18 cellular contexts compared by ENCODE assay signal in the genomic region with DNA sequence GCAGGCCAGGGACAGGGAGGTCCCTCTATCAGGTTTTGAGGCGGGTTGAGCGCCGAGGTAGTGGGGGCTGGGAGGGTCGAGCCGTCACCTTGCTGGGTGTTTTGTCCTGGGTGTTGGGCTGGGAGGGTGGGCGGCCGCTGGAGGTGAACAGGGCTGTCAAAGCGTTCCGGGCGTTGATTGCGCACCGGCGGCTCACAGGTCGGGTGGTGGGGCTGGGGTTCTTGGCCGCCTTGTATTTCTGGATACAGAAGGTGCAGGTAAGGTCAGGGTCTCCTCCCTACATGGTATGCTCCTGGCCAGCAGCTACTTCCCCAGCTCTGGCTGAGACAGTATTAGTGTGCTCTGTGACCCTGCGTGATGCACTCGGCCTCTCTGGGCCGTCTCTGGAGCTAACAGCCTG. TPM values are rescaled to one million over a fixed set of nuclear protein-coding genes. Genes with fewer than 3 reads are reported as not detected.
DNase-seq lines count a peak whose midpoint lies in the region; ATAC-seq, FAIRE-seq and TF ChIP-seq lines count a peak whose summit lies in the region.
"Had no signal": no experiment of that assay in that cellular context is flagged by ENCODE, and none has a peak within 500 bp of the region (broad histone marks: within the 10 kb centered on the region; RNA-seq: fewer than 3 reads in every experiment).

No MANE protein-coding gene starts in this region.

- POLR2A ChIA-PET in OCI-LY7 (lab: Charles Lee) = no interaction called here
- POLR2A ChIA-PET in H1 (lab: Charles Lee; ENCODE audit: partially characterized antibody) = interaction anchor here (0.6 to 1.4 kb wide), 5 partner anchors 9 to 56 kb away, joined by 3 to 5 read pairs (median 3); no protein-coding TSS in a partner anchor
- POLR2A ChIA-PET in activated CD8-positive, alpha-beta T cell treated with anti-CD3 and anti-CD28 coated beads, Interleukin-2, amount 10 ng/mL, durations not matched to agents 7 days and 5 days (lab: Charles Lee) = no interaction called here

- CTCF ChIA-PET in OCI-LY7 (lab: Charles Lee; ENCODE audit: unreplicated experiment) = no interaction called here
- CTCF ChIA-PET in H1 (lab: Charles Lee; ENCODE audit: partially characterized antibody) = interaction anchor here (1.5 to 2.4 kb wide), 2 partner anchors 13 to 41 kb away, joined by 4 to 7 read pairs; no protein-coding TSS in a partner anchor
- CTCF ChIA-PET in activated CD8-positive, alpha-beta T cell treated with anti-CD3 and anti-CD28 coated beads, Interleukin-2, amount 10 ng/mL, durations not matched to agents 7 days and 5 days (lab: Charles Lee) = no interaction called here

- H3K4ac ChIP-seq in H1 (replicated peaks; ENCODE audit: insufficient read length, low read depth, low read length) = no peak overlapping the region

- no peak overlapping the region for H3K9ac ChIP-seq in H1 (replicated peaks in 1 of 4; ENCODE audit: extremely low read depth in 1 of 4, low read depth in 3 of 4, low read length in 3 of 4)

- no peak overlapping the region for H4K91ac ChIP-seq in H1 (replicated peaks; ENCODE audit: insufficient read length, low read length)

- H2BK5ac ChIP-seq in H1 (ENCODE audit: low read depth, low read length) = no peak overlapping the region

- 0 out of 2 replicates have a peak, but pooled peaks cover 8% of the 10 kb centered on the region for H3K79me1 ChIP-seq in H1 (ENCODE audit: low read depth, low read length)

- no peak for TF ChIP-seq EP300 in H1 (IDR thresholded peaks at IDR 0.05; ENCODE audit: borderline replicate concordance in 1 of 2, low read depth in 2 of 2, low read length in 2 of 2)

- no peaks in the 10 kb centered on the region for H3K9me2 ChIP-seq in OCI-LY7 (ENCODE audit: insufficient read depth, low read length)

- H3K36me3 Mint-ChIP-seq in immature natural killer cell = peaks cover 5 to 17% (median 11%) of the 10 kb centered on the region in 3 donors
- H3K36me3 Mint-ChIP-seq in activated CD8-positive, alpha-beta T cell treated with anti-CD3 and anti-CD28 coated beads, Interleukin-2, amount 10 ng/mL, durations not matched to agents 7 days and 5 days (ENCODE audit: low read depth) = peaks cover 43% of the 10 kb centered on the region

- ATAC-seq in activated CD8-positive, alpha-beta T cell treated with anti-CD3 and anti-CD28 coated beads, Interleukin-2, amount 10 ng/mL, durations not matched to agents 7 days and 5 days = no peak
- ATAC-seq: GM12878 had no signal

- no peak overlapping the region for H2BK12ac ChIP-seq in H1 (ENCODE audit: low read depth, low read length)

- no peak overlapping the region for H3K18ac ChIP-seq in H1 (ENCODE audit: extremely low read depth, low read length)

- H2BK20ac ChIP-seq in H1 (ENCODE audit: low read length) = no peak overlapping the region

- H2BK120ac ChIP-seq in H1 (replicated peaks; ENCODE audit: low read depth, low read length) = no peak overlapping the region

- WGBS in H1 (ENCODE audit: extremely low coverage in 1 of 2, insufficient coverage in 1 of 2, insufficient read length in 1 of 2, insufficient replicate concordance in 2 of 2, low coverage in 1 of 2, low lambda C conversion rate in 2 of 2, missing lambda C conversion rate in 1 of 2), 2 experiments = 96% methylated on average over 11 of the region's 18 CpGs; no CpG with 5 or more reads in 1 of the 2 experiments

- no peak overlapping the region for H3K56ac ChIP-seq in H1 (replicated peaks; ENCODE audit: insufficient read length, low read depth, low read length)

- DNase-seq in OCI-LY7 (ENCODE audit: low spot score) (no peak), H1 (ENCODE audit: low read depth in 1 of 2, low spot score in 2 of 2) (no peak), immature natural killer cell (no peak)
- DNase-seq in activated CD8-positive, alpha-beta T cell treated with anti-CD3 and anti-CD28 coated beads, Interleukin-2, amount 10 ng/mL, durations not matched to agents 7 days and 5 days = no peak
- DNase-seq: C1 segment of cervical spinal cord, DMS 273 treated with DMSO at 0.1 percent for 48 hours, GDM1, NCI-H187, NCI-H226, NCI-H524 treated with DMSO at 0.1 percent for 48 hours, SIG-M5 had no signal

- no peak for TF ChIP-seq RAD21 in H1 (IDR thresholded peaks at IDR 0.05 in 1 of 2, conservative IDR thresholded peaks at IDR 0.05 in 1 of 2; ENCODE audit: low read depth in 2 of 2, low read length in 2 of 2)

- H3K23ac ChIP-seq in H1 (ENCODE audit: insufficient read length) = no peak overlapping the region

- peaks cover under 1% of the 10 kb centered on the region; the same call in 1 of the 2 replicates for H3K79me2 ChIP-seq in OCI-LY7 (ENCODE audit: insufficient read depth, low read depth, low read length)
- peaks cover 0 to 3% of the 10 kb centered on the region in 2 experiments; a peak in 1 of 4 replicates for H3K79me2 ChIP-seq in H1 (ENCODE audit: control insufficient read depth in 1 of 2, insufficient read depth in 2 of 2, low read length in 2 of 2)

- TSS peak; percentile 48 for BruUV-seq in OCI-LY7 (replicated peaks; lab: Mats Ljungman, UMichigan)

- TF ChIP-seq CTCF in OCI-LY7 (conservative IDR thresholded peaks at IDR 0.05; ENCODE audit: low read length) = no peak
- no peak for TF ChIP-seq CTCF in H1 (IDR thresholded peaks at IDR 0.05; ENCODE audit: control extremely low read depth in 1 of 3, insufficient read depth in 1 of 3, low read depth in 1 of 3, low read length in 3 of 3)

- peaks cover 0 to 5% (median 0%) of the 10 kb centered on the region in 3 donors for H3K27me3 Mint-ChIP-seq in immature natural killer cell (ENCODE audit: low read depth in 3 of 3)
- no peaks in the 10 kb centered on the region for H3K27me3 Mint-ChIP-seq in activated CD8-positive, alpha-beta T cell treated with anti-CD3 and anti-CD28 coated beads, Interleukin-2, amount 10 ng/mL, durations not matched to agents 7 days and 5 days (ENCODE audit: low read depth)
- H3K27me3 Mint-ChIP-seq: IgD-negative memory B cell had no signal

- no peak overlapping the region for H3K14ac ChIP-seq in H1 (ENCODE audit: insufficient read length)

- no peak overlapping the region for H2BK15ac ChIP-seq in H1 (ENCODE audit: low read length)

- no peaks in the 10 kb centered on the region for H3K23me2 ChIP-seq in H1 (ENCODE audit: low read depth, low read length)

- H3K4me3 Mint-ChIP-seq in immature natural killer cell = no peak overlapping the region
- H3K4me3 Mint-ChIP-seq in activated CD8-positive, alpha-beta T cell treated with anti-CD3 and anti-CD28 coated beads, Interleukin-2, amount 10 ng/mL, durations not matched to agents 7 days and 5 days = no peak overlapping the region
- H3K4me3 Mint-ChIP-seq: IgD-negative memory B cell had no signal

- H3K4me3 ChIP-seq in OCI-LY7 (ENCODE audit: low read depth, low read length, poor library complexity, severe bottlenecking) (no peak overlapping the region), H1 (ENCODE audit: extremely low read depth in 1 of 4, insufficient read depth in 2 of 4, low read depth in 3 of 4, low read length in 4 of 4) (no peak overlapping the region)
- H3K4me3 ChIP-seq: GM12878, HAP-1 had no signal

- H3K4me1 ChIP-seq in OCI-LY7 (ENCODE audit: insufficient read depth, low read length, poor library complexity, severe bottlenecking) = peaks cover 3% of the 10 kb centered on the region
- peaks cover 0 to 2% (median 0%) of the 10 kb centered on the region in 4 experiments; a peak in 1 of 7 replicates for H3K4me1 ChIP-seq in H1 (replicated peaks in 1 of 4; ENCODE audit: control insufficient read depth in 3 of 4, insufficient read depth in 4 of 4, low read length in 3 of 4)

- H4K20me1 ChIP-seq in OCI-LY7 (ENCODE audit: insufficient read depth, low read length) = no peaks in the 10 kb centered on the region
- H4K20me1 ChIP-seq in H1 (replicated peaks in 1 of 2; ENCODE audit: control insufficient read depth in 1 of 2, insufficient read depth in 2 of 2, low read length in 2 of 2) = peaks cover 3 to 4% of the 10 kb centered on the region in 2 experiments

- H3K4me2 ChIP-seq in OCI-LY7 (ENCODE audit: low read length) = no peak overlapping the region
- H3K4me2 ChIP-seq in H1 (ENCODE audit: insufficient read depth in 1 of 2, low read depth in 2 of 2, low read length in 2 of 2) = no peak overlapping the region

- no peak overlapping the region for H3K27ac Mint-ChIP-seq in immature natural killer cell
- no peak overlapping the region for H3K27ac Mint-ChIP-seq in activated CD8-positive, alpha-beta T cell treated with anti-CD3 and anti-CD28 coated beads, Interleukin-2, amount 10 ng/mL, durations not matched to agents 7 days and 5 days
- H3K27ac Mint-ChIP-seq: IgD-negative memory B cell had no signal

- H3K9me3 ChIP-seq in OCI-LY7 (ENCODE audit: low read length) = no peaks in the 10 kb centered on the region
- no peaks in the 10 kb centered on the region for H3K9me3 ChIP-seq in H1 (ENCODE audit: insufficient read depth in 2 of 2, low read depth in 1 of 2, low read length in 1 of 2)
- H3K9me3 ChIP-seq: HAP-1 had no signal

- TF ChIP-seq POLR2A in H1 (IDR thresholded peaks at IDR 0.05; ENCODE audit: control extremely low read depth in 1 of 2, low read depth in 2 of 2, low read length in 2 of 2) = no peak

- H3K27ac ChIP-seq in OCI-LY7 (ENCODE audit: low read depth, low read length, poor library complexity, severe bottlenecking) (no peak overlapping the region), H1 (ENCODE audit: low read depth, low read length) (no peak overlapping the region)

- H3K36me3 ChIP-seq in OCI-LY7 (ENCODE audit: insufficient read depth, low read length) (peaks cover 77% of the 10 kb centered on the region), H1 (ENCODE audit: control insufficient read depth in 2 of 4, insufficient read depth in 4 of 4, low read length in 3 of 4) (peaks cover 3 to 60% (median 24%) of the 10 kb centered on the region in 4 experiments)

- peak overlapping the region; percentile 51; the same call in 1 of the 2 replicates for H4K8ac ChIP-seq in H1 (ENCODE audit: extremely low read depth, insufficient read depth, low read length)

- H4K5ac ChIP-seq in H1 (ENCODE audit: insufficient read length, low read depth, low read length) = no peak overlapping the region

- no peaks in the 10 kb centered on the region for H3K9me3 Mint-ChIP-seq in immature natural killer cell
- no peaks in the 10 kb centered on the region for H3K9me3 Mint-ChIP-seq in activated CD8-positive, alpha-beta T cell treated with anti-CD3 and anti-CD28 coated beads, Interleukin-2, amount 10 ng/mL, durations not matched to agents 7 days and 5 days (ENCODE audit: insufficient read depth)
- H3K9me3 Mint-ChIP-seq: IgD-negative memory B cell had no signal

- no peak for FAIRE-seq in H1 (lab: Jason Lieb, UNC)
- FAIRE-seq: GM12878, RCC 7860 had no signal

- H3K4me1 Mint-ChIP-seq in immature natural killer cell = peaks cover 7 to 12% of the 10 kb centered on the region in 2 donors
- H3K4me1 Mint-ChIP-seq in activated CD8-positive, alpha-beta T cell treated with anti-CD3 and anti-CD28 coated beads, Interleukin-2, amount 10 ng/mL, durations not matched to agents 7 days and 5 days (ENCODE audit: low read depth) = peaks cover 10% of the 10 kb centered on the region

- intact Hi-C loops in OCI-LY7 (cut with micrococcal nuclease; ENCODE audit: unreplicated experiment) = no loop called here

- H3K27me3 ChIP-seq in H1 (replicated peaks in 1 of 4; ENCODE audit: control insufficient read depth in 3 of 4, extremely low read depth in 1 of 4, insufficient read depth in 3 of 4, low read length in 3 of 4) = no peaks in the 10 kb centered on the region

- no peak overlapping the region for H2AK5ac ChIP-seq in H1 (ENCODE audit: low read depth, low read length)

- H2AFZ ChIP-seq in OCI-LY7 (ENCODE audit: low read length) = no peak overlapping the region
- H2AFZ ChIP-seq in H1 (ENCODE audit: low read length) = no peak overlapping the region

RNA-seq across cellular contexts. Expression of a gene that starts 6.1 kb away (rescaled TPM):
- 82.0 and 104 TPM in 2 replicates for total RNA-seq in OCI-LY7 (2014; rRNA removed; shearing (Covaris generic))
- 66.9 and 67.5 TPM in 2 replicates for total RNA-seq in OCI-LY7 (2022)
- 63.1 and 66.4 TPM in 2 replicates for total RNA-seq in H1 (2021; fragmentation: NEBNext Ultra II Directional; extraction: Animal tissue kit (Norgen Biotek cat#: 25700))
- polyA plus RNA-seq in H1 (2011; rRNA removed) = 164 and 264 TPM in 2 replicates
- polyA plus RNA-seq in H1 (2011; cell fraction: cytosol; rRNA removed) = 116 TPM
- polyA plus RNA-seq in H1 (2011; cell fraction: nucleus; rRNA removed) = 130 TPM
- 55.4 to 92.3 TPM (median 90.9 TPM) in 4 replicates for polyA plus RNA-seq in H1 (2012, experiment 1 of 2)
- polyA plus RNA-seq in H1 (2012, experiment 2 of 2) = 146 TPM
- polyA plus RNA-seq in H1 (2013, experiment 1 of 2) = 82.3 TPM
- polyA plus RNA-seq in H1 (2013, experiment 2 of 2) = 81.6 TPM
- polyA minus RNA-seq in H1 (2011; rRNA and poly(A)+ RNA removed) = 11.2 and 14.2 TPM in 2 replicates
- polyA minus RNA-seq in H1 (2011; cell fraction: cytosol; rRNA and poly(A)+ RNA removed) = 40.3 TPM
- 35.9 TPM for polyA minus RNA-seq in H1 (2011; cell fraction: nucleus; rRNA and poly(A)+ RNA removed)
- 100 to 1,000 TPM; 115 to 194 (median 182) TPM for polyA plus RNA-seq in immature natural killer cell
- 100 to 1,000 TPM in 1 of 2 experiments, 10 to 100 TPM in 1; 94.3 to 105 TPM for total RNA-seq in activated CD8-positive, alpha-beta T cell treated with anti-CD3 and anti-CD28 coated beads, Interleukin-2, amount 10 ng/mL, durations not matched to agents 7 days and 5 days

RNA-seq across cellular contexts. Expression of a gene that starts 16.9 kb away (rescaled TPM):
- not detected in 2 replicates for total RNA-seq in OCI-LY7 (2014; rRNA removed; shearing (Covaris generic))
- total RNA-seq in OCI-LY7 (2022) = not detected in 2 replicates
- 1.1 and 1.4 TPM in 2 replicates for total RNA-seq in H1 (2021; fragmentation: NEBNext Ultra II Directional; extraction: Animal tissue kit (Norgen Biotek cat#: 25700))
- polyA plus RNA-seq in H1 (2011; rRNA removed) (1.6 TPM in 2 replicates), immature natural killer cell (under 1 TPM in 2 of 3 donors, not detected in 1; 0.44 to 0.66 TPM)
- polyA plus RNA-seq in H1 (2011; cell fraction: cytosol; rRNA removed) = 0.93 TPM
- 2.2 TPM for polyA plus RNA-seq in H1 (2011; cell fraction: nucleus; rRNA removed)
- polyA plus RNA-seq in H1 (2012, experiment 1 of 2) = 0.75 to 1.4 TPM (median 1.2 TPM) in 4 replicates
- polyA plus RNA-seq in H1 (2012, experiment 2 of 2) = 0.84 TPM
- polyA plus RNA-seq in H1 (2013, experiment 1 of 2) = 1.1 TPM
- polyA plus RNA-seq in H1 (2013, experiment 2 of 2) = 1.4 TPM
- polyA minus RNA-seq in H1 (2011; rRNA and poly(A)+ RNA removed) = not detected in 2 replicates
- not detected for polyA minus RNA-seq in H1 (2011; cell fraction: cytosol; rRNA and poly(A)+ RNA removed)
- not detected for polyA minus RNA-seq in H1 (2011; cell fraction: nucleus; rRNA and poly(A)+ RNA removed)
- total RNA-seq in activated CD8-positive, alpha-beta T cell treated with anti-CD3 and anti-CD28 coated beads, Interleukin-2, amount 10 ng/mL, durations not matched to agents 7 days and 5 days = not detected
- total RNA-seq: A673, GM12878, HT1080, LHCN-M2 had no signal
- polyA plus RNA-seq: GM12878 had no signal

RNA-seq across cellular contexts. Expression of a gene that starts 25.2 kb away (rescaled TPM):
- total RNA-seq in OCI-LY7 (2014; rRNA removed; shearing (Covaris generic)) = 45.4 and 47.7 TPM in 2 replicates
- total RNA-seq in OCI-LY7 (2022) = 121 and 142 TPM in 2 replicates
- total RNA-seq in H1 (2021; fragmentation: NEBNext Ultra II Directional; extraction: Animal tissue kit (Norgen Biotek cat#: 25700)) = 103 and 107 TPM in 2 replicates
- polyA plus RNA-seq in H1 (2011; rRNA removed) (66.0 and 87.0 TPM in 2 replicates), immature natural killer cell (10 to 100 TPM in 1 of 3 donors, 1 to 10 TPM in 2; 4.4 to 36.4 (median 9.1) TPM)
- polyA plus RNA-seq in H1 (2011; cell fraction: cytosol; rRNA removed) = 40.7 TPM
- 107 TPM for polyA plus RNA-seq in H1 (2011; cell fraction: nucleus; rRNA removed)
- 80.8 to 92.5 TPM (median 90.4 TPM) in 4 replicates for polyA plus RNA-seq in H1 (2012, experiment 1 of 2)
- polyA plus RNA-seq in H1 (2012, experiment 2 of 2) = 78.0 TPM
- 77.5 TPM for polyA plus RNA-seq in H1 (2013, experiment 1 of 2)
- polyA plus RNA-seq in H1 (2013, experiment 2 of 2) = 83.3 TPM
- 38.7 and 39.7 TPM in 2 replicates for polyA minus RNA-seq in H1 (2011; rRNA and poly(A)+ RNA removed)
- 51.8 TPM for polyA minus RNA-seq in H1 (2011; cell fraction: cytosol; rRNA and poly(A)+ RNA removed)
- polyA minus RNA-seq in H1 (2011; cell fraction: nucleus; rRNA and poly(A)+ RNA removed) = 36.3 TPM
- 100 to 1,000 TPM; 121 to 127 TPM for total RNA-seq in activated CD8-positive, alpha-beta T cell treated with anti-CD3 and anti-CD28 coated beads, Interleukin-2, amount 10 ng/mL, durations not matched to agents 7 days and 5 days

RNA-seq across cellular contexts. Expression of a gene that starts 37.0 kb away (rescaled TPM):
- total RNA-seq in OCI-LY7 (2014; rRNA removed; shearing (Covaris generic)) = 0.08 and 0.35 TPM in 2 replicates
- 0.98 and 1.8 TPM in 2 replicates for total RNA-seq in OCI-LY7 (2022)
- total RNA-seq in H1 (2021; fragmentation: NEBNext Ultra II Directional; extraction: Animal tissue kit (Norgen Biotek cat#: 25700)) = 43.7 and 62.7 TPM in 2 replicates
- 34.3 and 55.4 TPM in 2 replicates for polyA plus RNA-seq in H1 (2011; rRNA removed)
- 38.5 TPM for polyA plus RNA-seq in H1 (2011; cell fraction: cytosol; rRNA removed)
- 182 TPM for polyA plus RNA-seq in H1 (2011; cell fraction: nucleus; rRNA removed)
- 63.2 to 75.1 TPM (median 67.5 TPM) in 4 replicates for polyA plus RNA-seq in H1 (2012, experiment 1 of 2)
- polyA plus RNA-seq in H1 (2012, experiment 2 of 2) = 27.0 TPM
- 35.2 TPM for polyA plus RNA-seq in H1 (2013, experiment 1 of 2)
- polyA plus RNA-seq in H1 (2013, experiment 2 of 2) = 29.3 TPM
- polyA minus RNA-seq in H1 (2011; rRNA and poly(A)+ RNA removed) = 80.1 and 86.2 TPM in 2 replicates
- polyA minus RNA-seq in H1 (2011; cell fraction: cytosol; rRNA and poly(A)+ RNA removed) = 43.2 TPM
- polyA minus RNA-seq in H1 (2011; cell fraction: nucleus; rRNA and poly(A)+ RNA removed) = 108 TPM
- polyA plus RNA-seq in immature natural killer cell = under 1 TPM in 2 of 3 donors, not detected in 1; 0.32 to 0.47 TPM
- under 1 TPM; 0.21 to 0.29 TPM for total RNA-seq in activated CD8-positive, alpha-beta T cell treated with anti-CD3 and anti-CD28 coated beads, Interleukin-2, amount 10 ng/mL, durations not matched to agents 7 days and 5 days

RNA-seq across cellular contexts. Expression of a gene that starts 38.6 kb away (rescaled TPM):
- total RNA-seq in OCI-LY7 (2014; rRNA removed; shearing (Covaris generic)) = 67.4 and 68.1 TPM in 2 replicates
- total RNA-seq in OCI-LY7 (2022) = 59.2 and 76.3 TPM in 2 replicates
- total RNA-seq in H1 (2021; fragmentation: NEBNext Ultra II Directional; extraction: Animal tissue kit (Norgen Biotek cat#: 25700)) = 76.9 and 81.2 TPM in 2 replicates
- polyA plus RNA-seq in H1 (2011; rRNA removed) (80.7 and 119 TPM in 2 replicates), immature natural killer cell (10 to 100 TPM; 31.4 to 60.9 (median 56.6) TPM)
- 104 TPM for polyA plus RNA-seq in H1 (2011; cell fraction: cytosol; rRNA removed)
- polyA plus RNA-seq in H1 (2011; cell fraction: nucleus; rRNA removed) = 242 TPM
- 50.2 to 79.0 TPM (median 72.3 TPM) in 4 replicates for polyA plus RNA-seq in H1 (2012, experiment 1 of 2)
- 60.0 TPM for polyA plus RNA-seq in H1 (2012, experiment 2 of 2)
- 52.2 TPM for polyA plus RNA-seq in H1 (2013, experiment 1 of 2)
- polyA plus RNA-seq in H1 (2013, experiment 2 of 2) = 49.8 TPM
- polyA minus RNA-seq in H1 (2011; rRNA and poly(A)+ RNA removed) = 61.8 and 72.7 TPM in 2 replicates
- polyA minus RNA-seq in H1 (2011; cell fraction: cytosol; rRNA and poly(A)+ RNA removed) = 58.8 TPM
- 65.8 TPM for polyA minus RNA-seq in H1 (2011; cell fraction: nucleus; rRNA and poly(A)+ RNA removed)
- total RNA-seq in activated CD8-positive, alpha-beta T cell treated with anti-CD3 and anti-CD28 coated beads, Interleukin-2, amount 10 ng/mL, durations not matched to agents 7 days and 5 days = 10 to 100 TPM; 51.8 to 57.7 TPM
